ENCODE assay signal across 21 cellular contexts in the genomic region with DNA sequence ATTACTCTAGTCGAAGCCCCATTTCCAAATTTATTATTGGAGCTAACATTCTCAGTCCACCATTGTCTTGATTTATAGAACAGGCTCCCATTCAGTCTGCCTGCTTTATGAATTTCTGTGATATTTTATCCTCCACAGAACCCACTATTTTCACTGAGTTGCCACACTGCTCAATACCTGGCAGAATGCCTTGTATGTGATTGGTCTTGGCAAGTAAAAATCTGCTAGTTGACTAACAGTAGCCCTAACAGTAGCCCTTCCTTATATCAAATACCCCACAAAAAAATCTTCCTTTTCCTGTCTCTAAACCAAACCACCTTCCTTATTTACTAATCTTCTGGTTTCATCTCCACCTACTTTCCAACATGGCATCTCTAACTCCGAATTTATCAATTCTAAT.
DNase-seq lines count a peak whose midpoint lies in the region; ATAC-seq, FAIRE-seq and TF ChIP-seq lines count a peak whose summit lies in the region.
"Had no signal": no experiment of that assay in that cellular context is flagged by ENCODE, and none has a peak within 500 bp of the region (broad histone marks: within the 10 kb centered on the region; RNA-seq: fewer than 3 reads in every experiment).

No MANE protein-coding gene starts in this region.

- DNase-seq in AG10803 (ENCODE audit: low read depth) (peak; percentile 18), M059J (ENCODE audit: low read depth) (peak; percentile 1), fibroblast of gingiva (ENCODE audit: low read depth) (peak; percentile 49), GM19240 (ENCODE audit: insufficient read length, low spot score) (no peak), NCI-H510A treated with DMSO at 0.1 percent for 48 hours (lab: John Stamatoyannopoulos, UW) (no peak)
- DNase-seq: BE2C, EL, GF-D8, H9, KBM-7, NCI-H1105, NCI-H146, NCI-H2029, NCI-H226, NCI-H524, NCI-H774, Peyer's patch had no signal

- no peak for ATAC-seq in HG02798 (IDR thresholded peaks at IDR 0.05; ENCODE audit: poor library complexity, unreplicated experiment)
- ATAC-seq: HepG2 had no signal

- H3K4me3 ChIP-seq in AG10803 (ENCODE audit: low read length), result no peak overlapping the region
- H3K4me3 ChIP-seq: Peyer's patch had no signal

- FAIRE-seq in islet of Langerhans (lab: Jason Lieb, UNC), result peak; percentile 5
- FAIRE-seq: A204.1, HepG2 had no signal

- TF ChIP-seq CTCF in AG10803 (conservative IDR thresholded peaks at IDR 0.05; ENCODE audit: low read length), result no peak

Comparison
In these comparisons a context has a peak if more than half of its experiments do, and no peak if none do; other contexts are left out.
1. DNase-seq: peak in AG10803 (single experiment), M059J (single experiment) and fibroblast of gingiva (single experiment); none in GM19240 (single experiment) and NCI-H510A treated with DMSO at 0.1 percent for 48 hours (single experiment).